ENCODE assay signal across 8 cellular contexts in the genomic region with DNA sequence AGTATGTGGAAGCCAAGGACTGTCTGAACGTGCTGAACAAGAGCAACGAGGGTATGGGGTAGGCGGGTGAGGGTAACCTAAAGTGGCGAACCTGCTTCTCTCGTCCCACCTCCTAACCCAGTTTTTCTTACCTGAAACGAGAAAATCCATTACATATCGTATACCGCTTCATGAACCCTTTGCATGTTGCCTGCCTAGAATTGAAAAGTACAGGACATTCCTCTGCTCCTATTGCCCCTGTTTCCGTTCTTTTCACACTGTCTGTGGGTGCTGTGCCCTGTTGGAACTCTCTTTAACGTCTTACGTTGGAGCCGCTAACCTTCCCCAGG. TPM values are rescaled to one million over a fixed set of nuclear protein-coding genes. Genes with fewer than 3 reads are reported as not detected.
DNase-seq lines count a peak whose midpoint lies in the region; ATAC-seq and TF ChIP-seq lines count a peak whose summit lies in the region.

No MANE protein-coding gene starts in this region.

- H3K4me1 ChIP-seq in PC-9 (replicated peaks; ENCODE audit: insufficient read depth): peaks cover 46% of the 10 kb centered on the region
- peaks cover 19% of the 10 kb centered on the region for H3K4me1 ChIP-seq in neural progenitor cell

- POLR2A ChIA-PET in PC-9 (lab: Charles Lee; ENCODE audit: unreplicated experiment): interaction anchor here (0.6 to 1.0 kb wide), 6 partner anchors 8 to 249 kb away, joined by 3 to 24 read pairs (median 5); no protein-coding TSS in a partner anchor

- peaks cover 34% of the 10 kb centered on the region for H3K79me2 ChIP-seq in PC-9 (ENCODE audit: low read depth)
- peaks cover 43% of the 10 kb centered on the region for H3K79me2 ChIP-seq in neural progenitor cell (ENCODE audit: low read depth)

- H3K4me3 ChIP-seq in PC-9 (peak overlapping the region; percentile 98), neural progenitor cell (peak overlapping the region; percentile 71)

- intact Hi-C loops in PC-9 (cut with micrococcal nuclease; ENCODE audit: unreplicated experiment): loop anchor here (2.0 to 5.0 kb wide), 2 partner anchors 25 to 244 kb away; a partner anchor contains a TSS

- H3K9me3 ChIP-seq in PC-9 (ENCODE audit: insufficient read depth, low read depth) (no peaks in the 10 kb centered on the region), neural progenitor cell (ENCODE audit: low read depth) (no peaks in the 10 kb centered on the region)

- H3K36me3 ChIP-seq in PC-9 (ENCODE audit: low read depth) (peaks cover 13% of the 10 kb centered on the region; the same call in 1 of the 2 replicates), neural progenitor cell (no peaks in the 10 kb centered on the region)

- H3K27me3 Mint-ChIP-seq in endothelial cell (ENCODE audit: unreplicated experiment) (peaks cover 23% of the 10 kb centered on the region), neural progenitor cell (ENCODE audit: insufficient read depth, low read depth) (peaks cover 8% of the 10 kb centered on the region)

- H3K4me1 Mint-ChIP-seq in endothelial cell (ENCODE audit: unreplicated experiment) (peaks cover 29% of the 10 kb centered on the region), neural progenitor cell (peaks cover 44% of the 10 kb centered on the region)

- H3K27ac Mint-ChIP-seq in endothelial cell (ENCODE audit: unreplicated experiment) (peak overlapping the region; percentile 99), neural progenitor cell (peak overlapping the region; percentile 98)

- H3K4me2 ChIP-seq in PC-9 (peak overlapping the region; percentile 96), neural progenitor cell (peak overlapping the region; percentile 91)

- H2AFZ ChIP-seq in PC-9: peak overlapping the region; percentile 91
- H2AFZ ChIP-seq in neural progenitor cell (replicated peaks): peak overlapping the region; percentile 79

- ATAC-seq in GM21526 (IDR thresholded peaks at IDR 0.05; ENCODE audit: low FRiP score, unreplicated experiment) (no peak), GM21447 (IDR thresholded peaks at IDR 0.05; ENCODE audit: unreplicated experiment) (no peak), GM21825 (IDR thresholded peaks at IDR 0.05; ENCODE audit: unreplicated experiment) (no peak)

- H3K9me3 Mint-ChIP-seq in endothelial cell (ENCODE audit: unreplicated experiment) (no peaks in the 10 kb centered on the region), neural progenitor cell (no peaks in the 10 kb centered on the region)

- DNase-seq in PC-9 (no peak), endothelial cell (ENCODE audit: low spot score) (no peak), neural progenitor cell (ENCODE audit: low spot score) (no peak), COR-L47 (lab: John Stamatoyannopoulos, UW) (no peak)

- no peaks in the 10 kb centered on the region for H3K27me3 ChIP-seq in PC-9 (ENCODE audit: insufficient read depth, low read depth)
- no peaks in the 10 kb centered on the region for H3K27me3 ChIP-seq in neural progenitor cell

- peak overlapping the region; percentile 91 for H3K27ac ChIP-seq in C4-2B
- peak overlapping the region; percentile 38; the same call in 1 of the 2 replicates for H3K27ac ChIP-seq in PC-9
- no peak overlapping the region for H3K27ac ChIP-seq in neural progenitor cell

- TF ChIP-seq CTCF in C4-2B (conservative IDR thresholded peaks at IDR 0.05): no peak
- TF ChIP-seq CTCF in PC-9 (conservative IDR thresholded peaks at IDR 0.05): no peak
- no peak for TF ChIP-seq CTCF in endothelial cell (IDR thresholded peaks at IDR 0.05; ENCODE audit: unreplicated experiment)
- no peak for TF ChIP-seq CTCF in neural progenitor cell (IDR thresholded peaks at IDR 0.05)

- H3K36me3 Mint-ChIP-seq in endothelial cell (ENCODE audit: low read depth, unreplicated experiment) (peaks cover 34% of the 10 kb centered on the region), neural progenitor cell (peaks cover 34% of the 10 kb centered on the region)

- peak overlapping the region; percentile 66 for H3K9ac ChIP-seq in neural progenitor cell

- H3K4me3 Mint-ChIP-seq in endothelial cell (ENCODE audit: unreplicated experiment) (peak overlapping the region; percentile 100), neural progenitor cell (peak overlapping the region; percentile 100)

- no peaks in the 10 kb centered on the region for H3K9me2 ChIP-seq in PC-9 (ENCODE audit: insufficient read depth)

- H3F3A ChIP-seq in PC-9 (ENCODE audit: insufficient read depth, low read depth) (peaks cover 49% of the 10 kb centered on the region), neural progenitor cell (ENCODE audit: low read depth) (peaks cover 63% of the 10 kb centered on the region)

- BruUV-seq in PC-9 (replicated peaks; lab: Mats Ljungman, UMichigan): no TSS peak

- CTCF ChIA-PET in PC-9 (lab: Charles Lee): interaction anchor here (2.2 kb wide), 1 partner anchor 25 kb away, joined by 6 read pairs; a partner anchor contains a TSS

- H4K20me1 ChIP-seq in PC-9 (ENCODE audit: insufficient read depth) (no peaks in the 10 kb centered on the region), neural progenitor cell (ENCODE audit: low read depth) (peaks cover 3% of the 10 kb centered on the region)

RNA-seq across cellular contexts. Expression of a gene that starts 0.5 kb away (rescaled TPM):
- total RNA-seq in PC-9 (2021) (291 and 303 TPM in 2 replicates), endothelial cell (ENCODE audit: unreplicated experiment) (444 TPM), neural progenitor cell (ENCODE audit: low replicate concordance) (425 and 443 TPM in 2 replicates)

RNA-seq across cellular contexts. Expression of a gene that starts 3.6 kb away (rescaled TPM):
- total RNA-seq in PC-9 (2021) (67.2 and 82.5 TPM in 2 replicates), endothelial cell (ENCODE audit: unreplicated experiment) (55.3 TPM), neural progenitor cell (ENCODE audit: low replicate concordance) (48.8 and 55.7 TPM in 2 replicates)

RNA-seq across cellular contexts. Expression of a gene that starts 25.6 kb away (rescaled TPM):
- total RNA-seq in PC-9 (2021): 53.4 and 67.3 TPM in 2 replicates
- total RNA-seq in endothelial cell (ENCODE audit: unreplicated experiment): 56.2 TPM
- total RNA-seq in neural progenitor cell (ENCODE audit: low replicate concordance): 51.0 and 105 TPM in 2 replicates

RNA-seq across cellular contexts. Expression of a gene that starts 27.8 kb away (rescaled TPM):
- 37.4 and 42.0 TPM in 2 replicates for total RNA-seq in PC-9 (2021)
- total RNA-seq in endothelial cell (ENCODE audit: unreplicated experiment): 11.8 TPM
- 34.3 and 54.0 TPM in 2 replicates for total RNA-seq in neural progenitor cell (ENCODE audit: low replicate concordance)

RNA-seq across cellular contexts. Expression of a gene that starts 40.3 kb away (rescaled TPM):
- total RNA-seq in PC-9 (2021) (not detected in 2 replicates), endothelial cell (ENCODE audit: unreplicated experiment) (3.6 TPM), neural progenitor cell (ENCODE audit: low replicate concordance) (0.74 and 0.90 TPM in 2 replicates)
